Comparison of ENCODE assay signal across 8 cellular contexts in the genomic region with DNA sequence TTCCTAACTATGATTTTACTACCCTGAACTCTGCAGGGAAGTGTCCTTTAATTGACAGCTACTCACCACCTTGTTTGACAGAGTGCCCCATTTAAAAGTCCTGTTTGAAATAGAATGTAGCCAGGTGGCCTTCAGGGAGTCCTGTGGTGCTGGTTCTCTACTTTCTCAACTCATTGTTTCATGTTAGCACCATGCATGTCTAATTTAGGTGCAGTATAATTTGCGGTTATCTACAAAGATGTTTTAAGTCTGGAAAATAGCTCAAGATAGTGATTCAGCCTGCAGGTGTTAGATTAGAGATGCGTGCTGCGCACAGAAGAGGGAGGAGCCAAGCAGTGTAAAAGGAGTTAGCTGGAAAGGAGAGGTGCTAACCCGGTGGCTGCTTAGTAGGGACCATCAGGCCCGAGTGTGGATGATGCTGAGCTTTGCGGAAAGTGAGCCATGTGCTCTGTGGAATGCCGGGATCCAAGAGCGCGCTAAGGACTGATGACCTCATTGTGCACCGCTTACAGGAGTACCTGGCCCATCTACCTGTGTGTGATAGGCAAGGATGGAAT. TPM values are rescaled to one million over a fixed set of nuclear protein-coding genes. Genes with fewer than 3 reads are reported as not detected.
DNase-seq lines count a peak whose midpoint lies in the region; ATAC-seq and TF ChIP-seq lines count a peak whose summit lies in the region.

No MANE protein-coding gene starts in this region.

- H3K79me2 ChIP-seq in neural cell (replicated peaks; ENCODE audit: insufficient read depth, low read length): peaks cover 30% of the 10 kb centered on the region

- no peak for TF ChIP-seq CTCF in neural cell (IDR thresholded peaks at IDR 0.05; ENCODE audit: poor library complexity, severe bottlenecking)

- H4K20me1 ChIP-seq in BLaER1: peaks cover 41% of the 10 kb centered on the region
- no peaks in the 10 kb centered on the region for H4K20me1 ChIP-seq in neural cell (ENCODE audit: insufficient read depth)

- no peaks in the 10 kb centered on the region for H3K27me3 ChIP-seq in BLaER1
- no peaks in the 10 kb centered on the region for H3K27me3 ChIP-seq in ectodermal cell (ENCODE audit: control insufficient read depth, insufficient read depth, low read length, poor library complexity, severe bottlenecking)
- no peaks in the 10 kb centered on the region for H3K27me3 ChIP-seq in neural cell (ENCODE audit: insufficient read depth, low read depth, low read length)

- peak; percentile 69 to 72 for DNase-seq in activated CD4-positive, alpha-beta T cell treated with anti-CD3 and anti-CD28 coated beads for 4 hours
- DNase-seq in SKM-1 treated with dmso at 0.1 percent for 144 hours (lab: John Stamatoyannopoulos, UW; ENCODE audit: unreplicated experiment) (no peak), NCI-H345 treated with DMSO at 0.1 percent for 48 hours (lab: John Stamatoyannopoulos, UW; ENCODE audit: unreplicated experiment) (no peak)

- ATAC-seq in GM18909 (IDR thresholded peaks at IDR 0.05; ENCODE audit: poor library complexity, unreplicated experiment): peak; percentile 28

- H3K4me2 ChIP-seq in BLaER1 (peak overlapping the region; percentile 89), neural cell (ENCODE audit: low read length) (peak overlapping the region; percentile 58)

- H3K4me3 ChIP-seq in BLaER1 (peak overlapping the region; percentile 80), ectodermal cell (ENCODE audit: insufficient read depth, low read depth, low read length) (peak overlapping the region; percentile 90), neural cell (ENCODE audit: low read length) (peak overlapping the region; percentile 89)

- no peaks in the 10 kb centered on the region for H3K9me3 Mint-ChIP-seq in IgD-negative memory B cell

- TF ChIP-seq EP300 in neural cell (conservative IDR thresholded peaks at IDR 0.05; ENCODE audit: poor library complexity, severe bottlenecking): no peak

- H3K9me2 ChIP-seq in neural cell (ENCODE audit: insufficient read depth, low read length): no peaks in the 10 kb centered on the region

- H3K27me3 Mint-ChIP-seq in IgD-negative memory B cell: no peaks in the 10 kb centered on the region

- peak overlapping the region; percentile 65 to 95 (median 89) for H3K27ac Mint-ChIP-seq in IgD-negative memory B cell

- peaks cover 2% of the 10 kb centered on the region; the same call in 1 of the 2 replicates for H3K36me3 ChIP-seq in BLaER1
- no peaks in the 10 kb centered on the region for H3K36me3 ChIP-seq in ectodermal cell (ENCODE audit: control insufficient read depth, insufficient read depth, low read length)
- no peaks in the 10 kb centered on the region for H3K36me3 ChIP-seq in neural cell (ENCODE audit: insufficient read depth, low read length)

- 58 to 64% methylated on average over 10 of the region's 10 CpGs for WGBS in ectodermal cell, 2 experiments

- H3K4me1 ChIP-seq in BLaER1 (peaks cover 62% of the 10 kb centered on the region), ectodermal cell (ENCODE audit: control insufficient read depth, insufficient read depth, low read length) (peaks cover 9% of the 10 kb centered on the region)

- peaks cover 8% of the 10 kb centered on the region for H3F3A ChIP-seq in neural cell (ENCODE audit: insufficient read depth, low read length, poor library complexity, severe bottlenecking)

- no peaks in the 10 kb centered on the region for H3K9me3 ChIP-seq in BLaER1
- no peaks in the 10 kb centered on the region for H3K9me3 ChIP-seq in ectodermal cell (ENCODE audit: control insufficient read depth, low read length)
- no peaks in the 10 kb centered on the region for H3K9me3 ChIP-seq in neural cell (ENCODE audit: low read length)

- no peak overlapping the region for H2AFZ ChIP-seq in neural cell (ENCODE audit: low read depth, low read length)

- H3K27ac ChIP-seq in BLaER1 (peak overlapping the region; percentile 77; the same call in 1 of the 2 replicates), ectodermal cell (ENCODE audit: insufficient read depth, low read depth, low read length, poor library complexity, severe bottlenecking) (no peak overlapping the region), neural cell (ENCODE audit: low read length) (no peak overlapping the region)

- H3K4me3 Mint-ChIP-seq in IgD-negative memory B cell: peak overlapping the region; percentile 88 to 96 (median 94)

- no peak for TF ChIP-seq RAD21 in neural cell (conservative IDR thresholded peaks at IDR 0.05)

- H3K9ac ChIP-seq in BLaER1 (peak overlapping the region; percentile 82), neural cell (ENCODE audit: low read length) (peak overlapping the region; percentile 69)

- H3K36me3 Mint-ChIP-seq in IgD-negative memory B cell: peaks cover 7% of the 10 kb centered on the region

- peaks cover 23 to 42% (median 31%) of the 10 kb centered on the region in 3 donors for H3K4me1 Mint-ChIP-seq in IgD-negative memory B cell

TF ChIP-seq in neural cell, 6 proteins besides CTCF, POLR2A, EP300 and RAD21:
- no peak for TF ChIP-seq EZH2 (IDR thresholded peaks at IDR 0.05; ENCODE audit: borderline replicate concordance, insufficient read depth, low read length, poor library complexity, severe bottlenecking)
- TF ChIP-seq SMC3 (conservative IDR thresholded peaks at IDR 0.05; ENCODE audit: poor library complexity): no peak
TF ChIP-seq in neural cell: peak in this region for 0.

RNA-seq across cellular contexts. Expression of gene CCM2, which starts 1.2 kb away (rescaled TPM):
- polyA plus RNA-seq in IgD-negative memory B cell: 81.8 TPM
- polyA plus RNA-seq in ectodermal cell (2013, experiment 1 of 4): 45.2 TPM
- polyA plus RNA-seq in ectodermal cell (2013, experiment 2 of 4): 44.0 TPM
- 40.2 TPM for polyA plus RNA-seq in ectodermal cell (2013, experiment 3 of 4)
- 43.4 TPM for polyA plus RNA-seq in ectodermal cell (2013, experiment 4 of 4)
- 25.8 and 37.5 TPM in 2 replicates for polyA plus RNA-seq in neural cell
- polyA minus RNA-seq in neural cell: 17.3 and 18.6 TPM in 2 replicates

RNA-seq across cellular contexts. Expression of gene MYO1G, which starts 22.4 kb away (rescaled TPM):
- 167 TPM for polyA plus RNA-seq in IgD-negative memory B cell
- not detected for polyA plus RNA-seq in ectodermal cell (2013, experiment 1 of 4)
- 0.11 TPM for polyA plus RNA-seq in ectodermal cell (2013, experiment 2 of 4)
- polyA plus RNA-seq in ectodermal cell (2013, experiment 3 of 4): not detected
- 0.08 TPM for polyA plus RNA-seq in ectodermal cell (2013, experiment 4 of 4)
- polyA plus RNA-seq in neural cell: 0.38 TPM in 1 of 2 replicates, not detected in the other
- 0.24 and 0.35 TPM in 2 replicates for polyA minus RNA-seq in neural cell

Comparison
In these comparisons a context has a peak if more than half of its experiments do, and no peak if none do; other contexts are left out.
1. DNase-seq: peak in activated CD4-positive, alpha-beta T cell treated with anti-CD3 and anti-CD28 coated beads for 4 hours (2 of 2); none in SKM-1 treated with dmso at 0.1 percent for 144 hours (single experiment) and NCI-H345 treated with DMSO at 0.1 percent for 48 hours (single experiment).
2. RNA of gene MYO1G, which starts 22.4 kb away (polyA plus RNA-seq): 167 TPM in IgD-negative memory B cell (single experiment); 0.38 TPM in neural cell; every median in the first group is over 100 times any median in the second.
3. Peak in every context shown above with its lines, with median percentiles within 50 percentile points of each other: H3K4me3 ChIP-seq.